In the genomic region with DNA sequence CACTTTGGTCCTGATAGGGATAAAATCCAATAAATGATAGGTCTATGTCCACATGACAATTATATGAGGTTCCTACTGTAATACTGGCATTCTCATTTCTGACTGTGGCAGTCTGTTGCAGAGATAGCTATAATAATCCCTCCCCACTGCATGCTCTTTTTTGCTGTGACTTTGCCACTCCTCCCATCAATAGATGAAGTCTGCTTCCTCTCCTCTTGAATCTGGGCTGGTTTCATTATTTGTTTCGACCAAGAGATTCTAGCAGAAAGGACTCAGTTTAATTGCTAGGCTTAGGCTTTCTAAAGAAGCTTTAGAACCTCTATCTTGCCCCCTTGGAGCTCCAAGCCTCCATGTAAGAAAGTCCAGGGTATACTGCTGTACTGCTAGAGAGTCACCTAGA, we compare ENCODE assay signal across 16 cellular contexts. TPM values are rescaled to one million over a fixed set of nuclear protein-coding genes. Genes with fewer than 3 reads are reported as not detected.
DNase-seq lines count a peak whose midpoint lies in the region; ATAC-seq, FAIRE-seq and TF ChIP-seq lines count a peak whose summit lies in the region.
"Had no signal": no experiment of that assay in that cellular context is flagged by ENCODE, and none has a peak within 500 bp of the region (broad histone marks: within the 10 kb centered on the region; RNA-seq: fewer than 3 reads in every experiment).

No MANE protein-coding gene starts in this region.

- DNase-seq in A549 (ENCODE audit: low read depth in 1 of 2, low spot score in 1 of 2) (no peak), RWPE2 (ENCODE audit: low spot score) (no peak), epithelial cell of prostate (ENCODE audit: low read depth, low spot score) (no peak), NCI-H187 (lab: John Stamatoyannopoulos, UW) (no peak), small intestine (no peak), NAMALWA (ENCODE audit: low spot score) (no peak), globus pallidus (ENCODE audit: low spot score) (no peak)
- DNase-seq: cerebellar nuclear complex, GOT3, NCI-H187 treated with DMSO at 0.1 percent for 48 hours, sigmoid colon, uterus had no signal

- no peak for TF ChIP-seq RAD21 in A549 (conservative IDR thresholded peaks at IDR 0.05 in 1 of 2, IDR thresholded peaks at IDR 0.05 in 1 of 2)

- no peaks in the 10 kb centered on the region for H3K36me3 ChIP-seq in RWPE2 (ENCODE audit: low read depth)
- H3K36me3 ChIP-seq in small intestine (ENCODE audit: control insufficient read depth in 2 of 2, insufficient read depth in 2 of 2, low read length in 2 of 2): no peaks in the 10 kb centered on the region
- H3K36me3 ChIP-seq: BLaER1 treated with 17β-estradiol and CSF1 and Interleukin-3, amounts not matched to agents 10 nM and 100 nM; sigmoid colon; uterus had no signal

- no peak for TF ChIP-seq EP300 in A549 (IDR thresholded peaks at IDR 0.05)

- H3K27me3 ChIP-seq in RWPE2 (ENCODE audit: insufficient read depth, poor library complexity, severe bottlenecking) (no peaks in the 10 kb centered on the region), small intestine (ENCODE audit: control insufficient read depth in 2 of 2, insufficient read depth in 2 of 2, low read length in 2 of 2) (no peaks in the 10 kb centered on the region)
- H3K27me3 ChIP-seq: BLaER1 treated with 17β-estradiol and CSF1 and Interleukin-3, amounts not matched to agents 10 nM and 100 nM; sigmoid colon; uterus had no signal

- no peak for TF ChIP-seq CTCF in A549 (IDR thresholded peaks at IDR 0.05)
- TF ChIP-seq CTCF in RWPE2 (IDR thresholded peaks at IDR 0.05; ENCODE audit: poor library complexity, severe bottlenecking): no peak

- POLR2A ChIA-PET in A549 (lab: Yijun Ruan, JAX): interaction anchor here (0.6 kb wide), 1 partner anchor 23 kb away, joined by 3 read pairs; the partner anchor contains the start of gene CREB1

- H3K4me2 ChIP-seq in A549: peak overlapping the region; percentile 45; the same call in 2 of the 3 replicates

- H3K9me3 ChIP-seq in A549 (no peaks in the 10 kb centered on the region; the same call in 2 of the 3 replicates), RWPE2 (ENCODE audit: severe bottlenecking) (no peaks in the 10 kb centered on the region), small intestine (ENCODE audit: control insufficient read depth, low read depth) (no peaks in the 10 kb centered on the region)
- H3K9me3 ChIP-seq: BLaER1 treated with 17β-estradiol and CSF1 and Interleukin-3, amounts not matched to agents 10 nM and 100 nM; uterus had no signal

- ATAC-seq in A549 (no peak), GM18909 (IDR thresholded peaks at IDR 0.05; ENCODE audit: poor library complexity, unreplicated experiment) (peak; percentile 39), RWPE2 (ENCODE audit: low read depth) (no peak)
- ATAC-seq: HepG2 had no signal

- H3K27ac ChIP-seq in A549: peak overlapping the region in 1 of 2 experiments; percentile 47; a peak in 4 of 6 replicates
- peak overlapping the region; percentile 89 for H3K27ac ChIP-seq in RWPE2 (ENCODE audit: poor library complexity, severe bottlenecking)
- peak overlapping the region; percentile 96 for H3K27ac ChIP-seq in epithelial cell of prostate
- no peak overlapping the region for H3K27ac ChIP-seq in small intestine (ENCODE audit: low read depth in 1 of 2, low read length in 1 of 2)

- 80% methylated on average over 1 of the region's 1 CpG for WGBS in A549 (ENCODE audit: missing lambda C conversion rate)
- WGBS in small intestine, 3 donors: 74 to 92% (median 79%) methylated on average over 1 of the region's 1 CpG

- CTCF ChIA-PET in A549 (lab: Yijun Ruan, JAX): interaction anchor here (0.9 to 1.5 kb wide), 3 partner anchors 12 to 33 kb away, joined by 3 to 8 read pairs (median 5); no protein-coding TSS in a partner anchor

- no peak for TF ChIP-seq POLR2A in A549 (IDR thresholded peaks at IDR 0.05; ENCODE audit: low read length)

- H3K4me3 ChIP-seq in A549 (no peak overlapping the region), RWPE2 (ENCODE audit: severe bottlenecking) (no peak overlapping the region), small intestine (ENCODE audit: low read depth in 1 of 2, low read length in 2 of 2) (no peak overlapping the region)
- H3K4me3 ChIP-seq: BLaER1 treated with 17β-estradiol and CSF1 and Interleukin-3, amounts not matched to agents 10 nM and 100 nM; sigmoid colon; uterus had no signal

- peaks cover 21% of the 10 kb centered on the region for H3K4me1 ChIP-seq in A549
- peaks cover 33% of the 10 kb centered on the region for H3K4me1 ChIP-seq in RWPE2 (ENCODE audit: insufficient read depth, poor library complexity, severe bottlenecking)
- no peaks in the 10 kb centered on the region for H3K4me1 ChIP-seq in small intestine (ENCODE audit: control insufficient read depth in 2 of 2, insufficient read depth in 1 of 2, low read depth in 1 of 2, low read length in 1 of 2)
- H3K4me1 ChIP-seq: uterus had no signal

- no peak for FAIRE-seq in A549 (lab: Jason Lieb, UNC)
- FAIRE-seq in small intestine (lab: Jason Lieb, UNC): no peak
- FAIRE-seq: G401.6, HepG2 had no signal

TF ChIP-seq in A549, 52 proteins besides CTCF, POLR2A, EP300 and RAD21:
- TF ChIP-seq, protein P1, sequence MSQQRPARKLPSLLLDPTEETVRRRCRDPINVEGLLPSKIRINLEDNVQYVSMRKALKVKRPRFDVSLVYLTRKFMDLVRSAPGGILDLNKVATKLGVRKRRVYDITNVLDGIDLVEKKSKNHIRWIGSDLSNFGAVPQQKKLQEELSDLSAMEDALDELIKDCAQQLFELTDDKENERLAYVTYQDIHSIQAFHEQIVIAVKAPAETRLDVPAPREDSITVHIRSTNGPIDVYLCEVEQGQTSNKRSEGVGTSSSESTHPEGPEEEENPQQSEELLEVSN (IDR thresholded peaks at IDR 0.05; ENCODE audit: borderline replicate concordance, low read depth): no peak
- TF ChIP-seq BHLHE40 (IDR thresholded peaks at IDR 0.05; ENCODE audit: low read depth, low read length): no peak

RNA-seq across cellular contexts. Expression of gene CREB1, which starts 23.3 kb away (rescaled TPM):
- polyA plus RNA-seq in A549 (2011; rRNA removed) (42.4 and 42.5 TPM in 2 replicates), A549 (2017; fragmentation: RNase III; extraction: RNeasy Plus Mini Kit Qiagen cat#74134 plus additional on column Dnase treatment) (14.3 to 14.7 TPM (median 14.6 TPM) in 3 replicates), small intestine (10 to 100 TPM in 1 of 3 donors, 1 to 10 TPM in 2; 4.1 to 12.7 (median 8.5) TPM)
- 16.1 and 22.3 TPM in 2 replicates for polyA plus RNA-seq in A549 (2012; cell fraction: cytosol; rRNA removed)
- 8.7 and 10.5 TPM in 2 replicates for polyA plus RNA-seq in A549 (2012; cell fraction: nucleus; rRNA removed)
- polyA minus RNA-seq in A549 (2011; rRNA and poly(A)+ RNA removed): 128 and 198 TPM in 2 replicates

Comparison
In these comparisons a context has a peak if more than half of its experiments do, and no peak if none do; other contexts are left out.
1. H3K27ac ChIP-seq: peak in RWPE2 (single experiment) and epithelial cell of prostate (single experiment); none in small intestine (0 of 2).